Comparison of ENCODE assay signal across 1 cellular context in the genomic region with DNA sequence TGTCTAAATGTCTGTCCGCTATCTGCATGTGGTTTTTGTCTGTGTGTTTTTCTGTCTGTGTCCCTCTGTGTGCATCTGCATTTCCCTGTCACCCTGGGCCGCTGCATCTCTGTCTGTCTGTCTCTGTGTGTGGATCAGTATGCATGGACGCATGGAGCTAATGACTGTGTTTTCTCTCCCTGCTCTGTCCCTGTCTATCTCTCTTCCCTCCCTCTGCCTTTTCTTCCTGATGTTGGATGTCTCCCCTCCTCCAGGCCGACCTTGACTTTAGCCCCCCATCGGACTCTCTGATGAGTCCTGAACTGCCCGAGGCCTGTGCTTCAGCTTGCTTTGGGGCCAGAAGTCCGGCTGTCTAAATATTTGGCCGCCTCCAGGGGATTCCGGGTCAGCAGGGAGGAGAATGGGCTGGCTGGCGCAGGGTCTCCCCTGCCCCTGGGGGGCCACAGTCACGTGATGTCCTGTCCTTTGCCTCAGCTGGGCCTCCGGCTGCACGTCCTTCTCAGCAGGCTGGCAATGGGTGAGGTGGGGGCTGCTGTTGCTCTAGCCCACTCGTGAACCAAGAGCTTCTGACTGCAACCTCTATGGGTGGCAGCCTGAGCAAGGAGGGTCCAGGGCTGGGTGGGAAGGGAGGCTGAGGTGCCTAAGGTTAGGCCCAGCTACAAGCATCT.
TF ChIP-seq lines count a peak whose summit lies in the region.

No MANE protein-coding gene starts in this region.

TF ChIP-seq in HepG2, 621 proteins besides CTCF, POLR2A, EP300 and RAD21 (continued from another document and continues in another):
- TF ChIP-seq, protein P1, sequence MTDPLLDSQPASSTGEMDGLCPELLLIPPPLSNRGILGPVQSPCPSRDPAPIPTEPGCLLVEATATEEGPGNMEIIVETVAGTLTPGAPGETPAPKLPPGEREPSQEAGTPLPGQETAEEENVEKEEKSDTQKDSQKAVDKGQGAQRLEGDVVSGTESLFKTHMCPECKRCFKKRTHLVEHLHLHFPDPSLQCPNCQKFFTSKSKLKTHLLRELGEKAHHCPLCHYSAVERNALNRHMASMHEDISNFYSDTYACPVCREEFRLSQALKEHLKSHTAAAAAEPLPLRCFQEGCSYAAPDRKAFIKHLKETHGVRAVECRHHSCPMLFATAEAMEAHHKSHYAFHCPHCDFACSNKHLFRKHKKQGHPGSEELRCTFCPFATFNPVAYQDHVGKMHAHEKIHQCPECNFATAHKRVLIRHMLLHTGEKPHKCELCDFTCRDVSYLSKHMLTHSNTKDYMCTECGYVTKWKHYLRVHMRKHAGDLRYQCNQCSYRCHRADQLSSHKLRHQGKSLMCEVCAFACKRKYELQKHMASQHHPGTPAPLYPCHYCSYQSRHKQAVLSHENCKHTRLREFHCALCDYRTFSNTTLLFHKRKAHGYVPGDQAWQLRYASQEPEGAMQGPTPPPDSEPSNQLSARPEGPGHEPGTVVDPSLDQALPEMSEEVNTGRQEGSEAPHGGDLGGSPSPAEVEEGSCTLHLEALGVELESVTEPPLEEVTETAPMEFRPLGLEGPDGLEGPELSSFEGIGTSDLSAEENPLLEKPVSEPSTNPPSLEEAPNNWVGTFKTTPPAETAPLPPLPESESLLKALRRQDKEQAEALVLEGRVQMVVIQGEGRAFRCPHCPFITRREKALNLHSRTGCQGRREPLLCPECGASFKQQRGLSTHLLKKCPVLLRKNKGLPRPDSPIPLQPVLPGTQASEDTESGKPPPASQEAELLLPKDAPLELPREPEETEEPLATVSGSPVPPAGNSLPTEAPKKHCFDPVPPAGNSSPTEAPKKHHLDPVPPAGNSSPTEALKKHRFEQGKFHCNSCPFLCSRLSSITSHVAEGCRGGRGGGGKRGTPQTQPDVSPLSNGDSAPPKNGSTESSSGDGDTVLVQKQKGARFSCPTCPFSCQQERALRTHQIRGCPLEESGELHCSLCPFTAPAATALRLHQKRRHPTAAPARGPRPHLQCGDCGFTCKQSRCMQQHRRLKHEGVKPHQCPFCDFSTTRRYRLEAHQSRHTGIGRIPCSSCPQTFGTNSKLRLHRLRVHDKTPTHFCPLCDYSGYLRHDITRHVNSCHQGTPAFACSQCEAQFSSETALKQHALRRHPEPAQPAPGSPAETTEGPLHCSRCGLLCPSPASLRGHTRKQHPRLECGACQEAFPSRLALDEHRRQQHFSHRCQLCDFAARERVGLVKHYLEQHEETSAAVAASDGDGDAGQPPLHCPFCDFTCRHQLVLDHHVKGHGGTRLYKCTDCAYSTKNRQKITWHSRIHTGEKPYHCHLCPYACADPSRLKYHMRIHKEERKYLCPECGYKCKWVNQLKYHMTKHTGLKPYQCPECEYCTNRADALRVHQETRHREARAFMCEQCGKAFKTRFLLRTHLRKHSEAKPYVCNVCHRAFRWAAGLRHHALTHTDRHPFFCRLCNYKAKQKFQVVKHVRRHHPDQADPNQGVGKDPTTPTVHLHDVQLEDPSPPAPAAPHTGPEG (CRISPR knock-in tag; IDR thresholded peaks at IDR 0.05), result 0 out of 2 replicates have a peak, but pooled peaks have one; percentile 41
- TF ChIP-seq, protein P2, sequence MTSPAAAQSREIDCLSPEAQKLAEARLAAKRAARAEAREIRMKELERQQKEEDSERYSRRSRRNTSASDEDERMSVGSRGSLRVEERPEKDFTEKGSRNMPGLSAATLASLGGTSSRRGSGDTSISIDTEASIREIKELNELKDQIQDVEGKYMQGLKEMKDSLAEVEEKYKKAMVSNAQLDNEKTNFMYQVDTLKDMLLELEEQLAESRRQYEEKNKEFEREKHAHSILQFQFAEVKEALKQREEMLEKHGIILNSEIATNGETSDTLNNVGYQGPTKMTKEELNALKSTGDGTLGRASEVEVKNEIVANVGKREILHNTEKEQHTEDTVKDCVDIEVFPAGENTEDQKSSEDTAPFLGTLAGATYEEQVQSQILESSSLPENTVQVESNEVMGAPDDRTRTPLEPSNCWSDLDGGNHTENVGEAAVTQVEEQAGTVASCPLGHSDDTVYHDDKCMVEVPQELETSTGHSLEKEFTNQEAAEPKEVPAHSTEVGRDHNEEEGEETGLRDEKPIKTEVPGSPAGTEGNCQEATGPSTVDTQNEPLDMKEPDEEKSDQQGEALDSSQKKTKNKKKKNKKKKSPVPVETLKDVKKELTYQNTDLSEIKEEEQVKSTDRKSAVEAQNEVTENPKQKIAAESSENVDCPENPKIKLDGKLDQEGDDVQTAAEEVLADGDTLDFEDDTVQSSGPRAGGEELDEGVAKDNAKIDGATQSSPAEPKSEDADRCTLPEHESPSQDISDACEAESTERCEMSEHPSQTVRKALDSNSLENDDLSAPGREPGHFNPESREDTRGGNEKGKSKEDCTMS (CRISPR knock-in tag; conservative IDR thresholded peaks at IDR 0.05), result peak; percentile 61; the same call in 1 of the 2 replicates
- peak; percentile 55; the same call in 1 of the 2 replicates for TF ChIP-seq HMGXB3 (CRISPR knock-in tag; IDR thresholded peaks at IDR 0.05; ENCODE audit: borderline replicate concordance)
- TF ChIP-seq TOPORS (CRISPR knock-in tag; IDR thresholded peaks at IDR 0.05), result peak; percentile 58; the same call in 1 of the 2 replicates
- peak; percentile 78; the same call in 1 of the 2 replicates for TF ChIP-seq ZNF557 (CRISPR knock-in tag; IDR thresholded peaks at IDR 0.05)
- peak; percentile 90 for TF ChIP-seq SALL2 (CRISPR knock-in tag; IDR thresholded peaks at IDR 0.05)
- TF ChIP-seq ZFP90 (CRISPR knock-in tag; IDR thresholded peaks at IDR 0.05; ENCODE audit: borderline replicate concordance), result peak; percentile 48; the same call in 1 of the 2 replicates
- TF ChIP-seq YEATS4 (CRISPR knock-in tag; IDR thresholded peaks at IDR 0.05; ENCODE audit: borderline replicate concordance), result peak; percentile 77; the same call in 1 of the 2 replicates
- TF ChIP-seq, protein P3, sequence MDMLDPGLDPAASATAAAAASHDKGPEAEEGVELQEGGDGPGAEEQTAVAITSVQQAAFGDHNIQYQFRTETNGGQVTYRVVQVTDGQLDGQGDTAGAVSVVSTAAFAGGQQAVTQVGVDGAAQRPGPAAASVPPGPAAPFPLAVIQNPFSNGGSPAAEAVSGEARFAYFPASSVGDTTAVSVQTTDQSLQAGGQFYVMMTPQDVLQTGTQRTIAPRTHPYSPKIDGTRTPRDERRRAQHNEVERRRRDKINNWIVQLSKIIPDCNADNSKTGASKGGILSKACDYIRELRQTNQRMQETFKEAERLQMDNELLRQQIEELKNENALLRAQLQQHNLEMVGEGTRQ (IDR thresholded peaks at IDR 0.05; ENCODE audit: low read depth, low read length), result peak; percentile 69; the same call in 1 of the 2 replicates
- TF ChIP-seq, protein P3 (CRISPR knock-in tag; IDR thresholded peaks at IDR 0.05; ENCODE audit: borderline replicate concordance), result peak; percentile 93; the same call in 1 of the 2 replicates
- peak; percentile 74; the same call in 1 of the 2 replicates for TF ChIP-seq ZNF547 (CRISPR knock-in tag; IDR thresholded peaks at IDR 0.05)
- TF ChIP-seq ZNF816 (CRISPR knock-in tag; IDR thresholded peaks at IDR 0.05; ENCODE audit: borderline replicate concordance), result no peak
- peak; percentile 84; the same call in 1 of the 2 replicates for TF ChIP-seq ZNF343 (CRISPR knock-in tag; IDR thresholded peaks at IDR 0.05)
- TF ChIP-seq ZSCAN12 (CRISPR knock-in tag; IDR thresholded peaks at IDR 0.05), result 0 out of 2 replicates have a peak, but pooled peaks have one; percentile 44
- TF ChIP-seq HCFC1 (IDR thresholded peaks at IDR 0.05; ENCODE audit: low read depth, low read length), result no peak
- TF ChIP-seq MED8 (CRISPR knock-in tag; IDR thresholded peaks at IDR 0.05; ENCODE audit: insufficient replicate concordance), result peak; percentile 96
- TF ChIP-seq YY1 (IDR thresholded peaks at IDR 0.05; ENCODE audit: insufficient read depth, insufficient replicate concordance, low read depth, low read length), result peak; percentile 70
- TF ChIP-seq PITX1 (CRISPR knock-in tag; IDR thresholded peaks at IDR 0.05), result peak; percentile 98
- TF ChIP-seq ZNF878 (CRISPR knock-in tag; IDR thresholded peaks at IDR 0.05), result peak; percentile 75; the same call in 1 of the 2 replicates
- TF ChIP-seq SRF (IDR thresholded peaks at IDR 0.05; ENCODE audit: low read depth, low read length), result no peak
- no peak for TF ChIP-seq MAFK (conservative IDR thresholded peaks at IDR 0.05 in 1 of 2, IDR thresholded peaks at IDR 0.05 in 1 of 2; ENCODE audit: low read length in 2 of 2)
- peak; percentile 85 for TF ChIP-seq ARNT2 (CRISPR knock-in tag; IDR thresholded peaks at IDR 0.05; ENCODE audit: low read depth)
- TF ChIP-seq NR2F1 (CRISPR knock-in tag; IDR thresholded peaks at IDR 0.05), result peak; percentile 86 to 90
- TF ChIP-seq ZSCAN25 (CRISPR knock-in tag; IDR thresholded peaks at IDR 0.05), result peak; percentile 82; the same call in 1 of the 2 replicates
- TF ChIP-seq MTA1 (CRISPR knock-in tag; IDR thresholded peaks at IDR 0.05; ENCODE audit: borderline replicate concordance), result peak; percentile 99; the same call in 1 of the 2 replicates
- TF ChIP-seq ZNF766 (CRISPR knock-in tag; IDR thresholded peaks at IDR 0.05; ENCODE audit: borderline replicate concordance), result 0 out of 2 replicates have a peak, but pooled peaks have one; percentile 79
- 0 out of 2 replicates have a peak, but pooled peaks have one; percentile 33 for TF ChIP-seq ATF7 (IDR thresholded peaks at IDR 0.05)
- TF ChIP-seq ATF7 (CRISPR knock-in tag; IDR thresholded peaks at IDR 0.05), result peak; percentile 61
- peak; percentile 93 for TF ChIP-seq SALL1 (CRISPR knock-in tag; IDR thresholded peaks at IDR 0.05)
- peak; percentile 98; the same call in 1 of the 2 replicates for TF ChIP-seq ZNF746 (CRISPR knock-in tag; IDR thresholded peaks at IDR 0.05)
- peak; percentile 71 for TF ChIP-seq FOSL2 (CRISPR knock-in tag; IDR thresholded peaks at IDR 0.05)
- peak; percentile 86; the same call in 1 of the 2 replicates for TF ChIP-seq ZNF788 (CRISPR knock-in tag; IDR thresholded peaks at IDR 0.05; ENCODE audit: borderline replicate concordance)
- TF ChIP-seq HOXD1 (CRISPR knock-in tag; IDR thresholded peaks at IDR 0.05), result peak; percentile 85
- TF ChIP-seq PAF1 (CRISPR knock-in tag; IDR thresholded peaks at IDR 0.05), result no peak
- 0 out of 2 replicates have a peak, but pooled peaks have one; percentile 60 for TF ChIP-seq SATB2 (CRISPR knock-in tag; IDR thresholded peaks at IDR 0.05)
- TF ChIP-seq DNMT3B (CRISPR knock-in tag; conservative IDR thresholded peaks at IDR 0.05), result no peak
- TF ChIP-seq, protein P4, sequence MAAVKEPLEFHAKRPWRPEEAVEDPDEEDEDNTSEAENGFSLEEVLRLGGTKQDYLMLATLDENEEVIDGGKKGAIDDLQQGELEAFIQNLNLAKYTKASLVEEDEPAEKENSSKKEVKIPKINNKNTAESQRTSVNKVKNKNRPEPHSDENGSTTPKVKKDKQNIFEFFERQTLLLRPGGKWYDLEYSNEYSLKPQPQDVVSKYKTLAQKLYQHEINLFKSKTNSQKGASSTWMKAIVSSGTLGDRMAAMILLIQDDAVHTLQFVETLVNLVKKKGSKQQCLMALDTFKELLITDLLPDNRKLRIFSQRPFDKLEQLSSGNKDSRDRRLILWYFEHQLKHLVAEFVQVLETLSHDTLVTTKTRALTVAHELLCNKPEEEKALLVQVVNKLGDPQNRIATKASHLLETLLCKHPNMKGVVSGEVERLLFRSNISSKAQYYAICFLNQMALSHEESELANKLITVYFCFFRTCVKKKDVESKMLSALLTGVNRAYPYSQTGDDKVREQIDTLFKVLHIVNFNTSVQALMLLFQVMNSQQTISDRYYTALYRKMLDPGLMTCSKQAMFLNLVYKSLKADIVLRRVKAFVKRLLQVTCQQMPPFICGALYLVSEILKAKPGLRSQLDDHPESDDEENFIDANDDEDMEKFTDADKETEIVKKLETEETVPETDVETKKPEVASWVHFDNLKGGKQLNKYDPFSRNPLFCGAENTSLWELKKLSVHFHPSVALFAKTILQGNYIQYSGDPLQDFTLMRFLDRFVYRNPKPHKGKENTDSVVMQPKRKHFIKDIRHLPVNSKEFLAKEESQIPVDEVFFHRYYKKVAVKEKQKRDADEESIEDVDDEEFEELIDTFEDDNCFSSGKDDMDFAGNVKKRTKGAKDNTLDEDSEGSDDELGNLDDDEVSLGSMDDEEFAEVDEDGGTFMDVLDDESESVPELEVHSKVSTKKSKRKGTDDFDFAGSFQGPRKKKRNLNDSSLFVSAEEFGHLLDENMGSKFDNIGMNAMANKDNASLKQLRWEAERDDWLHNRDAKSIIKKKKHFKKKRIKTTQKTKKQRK (IDR thresholded peaks at IDR 0.05; ENCODE audit: low read length), result no peak
